Comparison of ENCODE assay signal across 9 cellular contexts in the genomic region with DNA sequence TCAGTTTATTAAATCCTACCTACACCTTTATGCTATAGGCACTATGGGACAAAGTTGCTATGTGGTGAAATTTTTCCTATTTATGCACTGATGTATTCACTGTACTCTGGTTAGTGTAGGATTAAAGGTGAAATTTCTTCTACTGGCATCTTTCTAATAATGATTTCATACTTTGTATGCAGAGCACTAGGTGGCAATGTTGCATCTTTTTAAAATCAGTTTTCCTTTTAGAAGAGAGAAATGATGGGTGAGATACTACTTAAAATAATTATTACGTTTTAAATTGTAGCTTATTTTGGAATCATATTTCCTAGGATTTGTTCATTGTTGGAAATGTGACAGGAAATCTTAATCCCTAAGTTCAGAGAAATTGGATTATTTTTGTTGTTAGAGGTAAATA.
A peak's percentile ranks its signal among the peaks of the same experiment; 100 is the strongest.
DNase-seq lines count a peak whose midpoint lies in the region; ATAC-seq, FAIRE-seq and TF ChIP-seq lines count a peak whose summit lies in the region.
"Had no signal": no experiment of that assay in that cellular context is flagged by ENCODE, and none has a peak within 500 bp of the region (broad histone marks: within the 10 kb centered on the region; RNA-seq: fewer than 3 reads in every experiment).

No MANE protein-coding gene starts in this region.

- no peak overlapping the region for H3K9ac ChIP-seq in GM12878 (ENCODE audit: control insufficient read depth, insufficient read depth, low read length)

- BruUV-seq in GM12878 (replicated peaks; lab: Mats Ljungman, UMichigan) = no TSS peak

- no peaks in the 10 kb centered on the region for H3K27me3 ChIP-seq in GM12878 (replicated peaks in 1 of 2; ENCODE audit: control insufficient read depth in 2 of 2, insufficient read depth in 2 of 2, low read length in 1 of 2)

- no peak for TF ChIP-seq EP300 in GM12878 (IDR thresholded peaks at IDR 0.05; ENCODE audit: borderline replicate concordance in 1 of 2, control insufficient read depth in 1 of 2, low read depth in 2 of 2, low read length in 2 of 2)

- H3K4me2 ChIP-seq in GM12878 (ENCODE audit: control insufficient read depth, insufficient read depth) = no peak overlapping the region

- 0 out of 2 replicates have a peak, but pooled peaks have one; percentile 21 for TF ChIP-seq RAD21 in GM12878 (IDR thresholded peaks at IDR 0.05; ENCODE audit: insufficient read depth, low read depth, low read length)

- DNase-seq in DMS53 treated with DMSO at 0.1 percent for 48 hours (lab: John Stamatoyannopoulos, UW; ENCODE audit: unreplicated experiment) (peak; percentile 73), NAMALWA (ENCODE audit: low spot score) (peak; percentile 33), GM12878 (ENCODE audit: low read depth, low spot score) (no peak), midbrain (lab: John Stamatoyannopoulos, UW) (peak; percentile 11), urothelium cell line (ENCODE audit: low spot score) (no peak)
- no peak for DNase-seq in stimulated activated CD4-positive, alpha-beta T cell treated with anti-CD3 and anti-CD28 coated beads, Interleukin-1b, Interleukin-23, amount 100 ng/mL, for 48 hours
- no peak for DNase-seq in naive thymus-derived CD8-positive, alpha-beta T cell

- RAD21 ChIA-PET in GM12878 (lab: Charles Lee; ENCODE audit: unreplicated experiment) = no interaction called here

- H3K4me1 Mint-ChIP-seq in naive thymus-derived CD8-positive, alpha-beta T cell = no peaks in the 10 kb centered on the region

- peaks cover 2 to 11% (median 5%) of the 10 kb centered on the region in 5 donors for H3K27me3 Mint-ChIP-seq in naive thymus-derived CD8-positive, alpha-beta T cell

- 0% methylated on average over 1 of the region's 1 CpG for WGBS in GM12878 (ENCODE audit: insufficient coverage, insufficient replicate concordance, low lambda C conversion rate, missing lambda C conversion rate)

- no peaks in the 10 kb centered on the region for H3K4me1 ChIP-seq in GM12878 (ENCODE audit: control insufficient read depth, insufficient read depth, low read length)

- no peaks in the 10 kb centered on the region for H3K36me3 Mint-ChIP-seq in naive thymus-derived CD8-positive, alpha-beta T cell
- H3K36me3 Mint-ChIP-seq: activated naive CD8-positive, alpha-beta T cell had no signal

- no peaks in the 10 kb centered on the region for H3K36me3 ChIP-seq in GM12878 (ENCODE audit: control insufficient read depth in 2 of 2, insufficient read depth in 2 of 2, low read length in 1 of 2)

- TF ChIP-seq CTCF in GM12878 (IDR thresholded peaks at IDR 0.05 in 2 of 3, conservative IDR thresholded peaks at IDR 0.05 in 1 of 3; ENCODE audit: control insufficient read depth in 2 of 3, extremely low read depth in 1 of 3, insufficient read depth in 1 of 3, low read depth in 3 of 3, low read length in 3 of 3) = peak in 1 of 3 experiments; percentile 26; a peak in 2 of 6 replicates

- no peaks in the 10 kb centered on the region for H4K20me1 ChIP-seq in GM12878 (ENCODE audit: control insufficient read depth, insufficient read depth)

- FAIRE-seq in GM12878 (lab: Jason Lieb, UNC) (no peak), urothelium cell line (lab: Jason Lieb, UNC) (no peak)

- H2AFZ ChIP-seq in GM12878 (ENCODE audit: control insufficient read depth, low read depth, low read length) = no peak overlapping the region

- H3K4me3 Mint-ChIP-seq in naive thymus-derived CD8-positive, alpha-beta T cell = no peak overlapping the region
- H3K4me3 Mint-ChIP-seq: activated naive CD8-positive, alpha-beta T cell had no signal

- no peaks in the 10 kb centered on the region for H3K9me3 Mint-ChIP-seq in naive thymus-derived CD8-positive, alpha-beta T cell

- no peaks in the 10 kb centered on the region for H3K9me3 ChIP-seq in GM12878 (replicated peaks; ENCODE audit: control insufficient read depth, insufficient read depth, low read length)

- no peak for TF ChIP-seq POLR2A in GM12878 (IDR thresholded peaks at IDR 0.05; ENCODE audit: low read depth, low read length)

- in situ Hi-C loops in GM12878 (cut with MboI) = no loop called here

- no peaks in the 10 kb centered on the region for H3K79me2 ChIP-seq in GM12878 (ENCODE audit: control insufficient read depth, insufficient read depth, low read length)

- CTCF ChIA-PET in GM12878 (lab: Yijun Ruan, JAX) = interaction anchor here (0.9 to 1.1 kb wide), 2 partner anchors 1140 to 1532 kb away, joined by 3 read pairs; no protein-coding TSS in a partner anchor

- no peak overlapping the region for H3K27ac Mint-ChIP-seq in naive thymus-derived CD8-positive, alpha-beta T cell
- H3K27ac Mint-ChIP-seq: activated naive CD8-positive, alpha-beta T cell had no signal

- SMC1A ChIA-PET in GM12878 (lab: Charles Lee; ENCODE audit: uncharacterized antibody, unreplicated experiment) = interaction anchor here (0.8 kb wide), 1 partner anchor 9 kb away, joined by 3 read pairs; no protein-coding TSS in a partner anchor

- ATAC-seq in GM12878 (no peak), GM18519 (IDR thresholded peaks at IDR 0.05; ENCODE audit: low FRiP score, unreplicated experiment) (no peak)
- no peak for ATAC-seq in naive thymus-derived CD8-positive, alpha-beta T cell

- intact Hi-C loops in GM12878 (cut with micrococcal nuclease; ENCODE audit: unreplicated experiment) = loop anchor here (10.0 kb wide), 1 partner anchor 1547 kb away; no protein-coding TSS in a partner anchor

- POLR2A ChIA-PET in GM12878 (lab: Charles Lee) = interaction anchor here (0.6 kb wide), 1 partner anchor 17 kb away, joined by 4 read pairs; no protein-coding TSS in a partner anchor
- POLR2A ChIA-PET in naive thymus-derived CD8-positive, alpha-beta T cell (lab: Charles Lee) = no interaction called here

- no peak overlapping the region for H3K27ac ChIP-seq in GM12878 (ENCODE audit: control insufficient read depth, insufficient read depth)

- H3K4me3 ChIP-seq in GM12878 = no peak overlapping the region

TF ChIP-seq in GM12878, 131 proteins besides CTCF, POLR2A, EP300 and RAD21:
- TF ChIP-seq NFIC (IDR thresholded peaks at IDR 0.05; ENCODE audit: low read depth, low read length) (no peak), SUZ12 (IDR thresholded peaks at IDR 0.05; ENCODE audit: unreplicated experiment) (no peak), NBN (IDR thresholded peaks at IDR 0.05) (no peak), RELA (IDR thresholded peaks at IDR 0.05; ENCODE audit: borderline replicate concordance, partially characterized antibody) (no peak), NRF1 (conservative IDR thresholded peaks at IDR 0.05; ENCODE audit: low read depth, low read length) (no peak), MEF2B (IDR thresholded peaks at IDR 0.05; ENCODE audit: partially characterized antibody, poor library complexity, severe bottlenecking) (no peak), ZZZ3 (IDR thresholded peaks at IDR 0.05; ENCODE audit: control insufficient read depth, insufficient read length, low read depth) (no peak), NR2C2 (IDR thresholded peaks at IDR 0.05; ENCODE audit: borderline replicate concordance, control insufficient read depth, insufficient read length, low read depth) (no peak)

Comparison
In these comparisons a context has a peak if more than half of its experiments do, and no peak if none do; other contexts are left out.
1. DNase-seq: peak in DMS53 treated with DMSO at 0.1 percent for 48 hours (single experiment), NAMALWA (single experiment) and midbrain (single experiment); none in GM12878 (single experiment), stimulated activated CD4-positive, alpha-beta T cell treated with anti-CD3 and anti-CD28 coated beads, Interleukin-1b, Interleukin-23, amount 100 ng/mL, for 48 hours (single experiment), urothelium cell line (single experiment) and naive thymus-derived CD8-positive, alpha-beta T cell (0 of 10).